ENCODE assay signal across 9 cellular contexts in genomic region chrX:154727418-154728323, GRCh38. TPM values are rescaled to one million over a fixed set of nuclear protein-coding genes. Genes with fewer than 3 reads are reported as not detected.
DNase-seq lines count a peak whose midpoint lies in the region; ATAC-seq and TF ChIP-seq lines count a peak whose summit lies in the region.
"Had no signal": no experiment of that assay in that cellular context is flagged by ENCODE, and none has a peak within 500 bp of the region (broad histone marks: within the 10 kb centered on the region; RNA-seq: fewer than 3 reads in every experiment).

No MANE protein-coding gene starts in this region.

- no peak for TF ChIP-seq POLR2A in heart left ventricle (IDR thresholded peaks at IDR 0.05)

- H3K4me1 Mint-ChIP-seq in activated T-helper 1 cell treated with anti-CD3 and anti-CD28 coated beads, Interleukin-12 subunit alpha, Interleukin-12 subunit beta, Interleukin-2, Interleukin-4 antibody, amounts not matched to agents 30 ng/mL and 10 ng/mL and 1 ng/mL, durations not matched to agents 14 hours and 24 hours and 36 hours (ENCODE audit: low read depth), result peaks cover 95% of the 10 kb centered on the region

- H3K27ac Mint-ChIP-seq in activated T-helper 1 cell treated with anti-CD3 and anti-CD28 coated beads, Interleukin-12 subunit alpha, Interleukin-12 subunit beta, Interleukin-2, Interleukin-4 antibody, amounts not matched to agents 30 ng/mL and 10 ng/mL and 1 ng/mL, durations not matched to agents 14 hours and 24 hours and 36 hours, result peak overlapping the region; percentile 73

- H3K4me1 ChIP-seq in heart left ventricle, result peaks cover 5 to 94% (median 61%) of the 10 kb centered on the region in 12 donors

- peaks cover 6% of the 10 kb centered on the region for H3K9me3 Mint-ChIP-seq in activated T-helper 1 cell treated with anti-CD3 and anti-CD28 coated beads, Interleukin-12 subunit alpha, Interleukin-12 subunit beta, Interleukin-2, Interleukin-4 antibody, amounts not matched to agents 30 ng/mL and 10 ng/mL and 1 ng/mL, durations not matched to agents 14 hours and 24 hours and 36 hours

- no peaks in the 10 kb centered on the region for H3K27me3 Mint-ChIP-seq in activated T-helper 1 cell treated with anti-CD3 and anti-CD28 coated beads, Interleukin-12 subunit alpha, Interleukin-12 subunit beta, Interleukin-2, Interleukin-4 antibody, amounts not matched to agents 30 ng/mL and 10 ng/mL and 1 ng/mL, durations not matched to agents 14 hours and 24 hours and 36 hours (ENCODE audit: insufficient read depth)

- peaks cover 32% of the 10 kb centered on the region for H3K36me3 Mint-ChIP-seq in activated T-helper 1 cell treated with anti-CD3 and anti-CD28 coated beads, Interleukin-12 subunit alpha, Interleukin-12 subunit beta, Interleukin-2, Interleukin-4 antibody, amounts not matched to agents 30 ng/mL and 10 ng/mL and 1 ng/mL, durations not matched to agents 14 hours and 24 hours and 36 hours (ENCODE audit: low read depth)

- peak; percentile 81 for DNase-seq in ELR (ENCODE audit: low read depth)
- DNase-seq in activated T-helper 1 cell treated with anti-CD3 and anti-CD28 coated beads, Interleukin-12 subunit alpha, Interleukin-12 subunit beta, Interleukin-2, Interleukin-4 antibody, amounts not matched to agents 30 ng/mL and 10 ng/mL and 1 ng/mL, durations not matched to agents 14 hours and 24 hours and 36 hours (ENCODE audit: low spot score), result no peak
- peak in 4 of 5 donors; percentile 65 to 78 (median 67) for DNase-seq in heart left ventricle
- peak; percentile 66 for DNase-seq in renal cortical epithelial cell (ENCODE audit: low read depth)
- no peak for DNase-seq in MV-4-11 (lab: John Stamatoyannopoulos, UW)
- DNase-seq: NCI-H2227 treated with DMSO at 0.1 percent for 48 hours had no signal

- ATAC-seq in heart left ventricle (peak; percentile 16 to 63 (median 44)), HG02981 (IDR thresholded peaks at IDR 0.05; ENCODE audit: unreplicated experiment) (no peak), GM18909 (IDR thresholded peaks at IDR 0.05; ENCODE audit: poor library complexity, unreplicated experiment) (no peak), HG03469 (IDR thresholded peaks at IDR 0.05; ENCODE audit: unreplicated experiment) (no peak)

- H3K27ac ChIP-seq in heart left ventricle, result peak overlapping the region; percentile 58 to 92 (median 82)

- intact Hi-C loops in activated T-helper 1 cell treated with anti-CD3 and anti-CD28 coated beads, Interleukin-12 subunit alpha, Interleukin-12 subunit beta, Interleukin-2, Interleukin-4 antibody, amounts not matched to agents 30 ng/mL and 10 ng/mL and 1 ng/mL, durations not matched to agents 14 hours and 24 hours and 36 hours (cut with micrococcal nuclease), result no loop called here
- intact Hi-C loops in heart left ventricle (cut with DNase I), result no loop called here

- WGBS in heart left ventricle, 4 donors, result 19 to 42% (median 24%) methylated on average over 6 of the region's 6 CpGs

- no peaks in the 10 kb centered on the region for H3K36me3 ChIP-seq in heart left ventricle

- TF ChIP-seq CTCF in heart left ventricle (IDR thresholded peaks at IDR 0.05), result no peak

- no peaks in the 10 kb centered on the region for H3K27me3 ChIP-seq in heart left ventricle

- H3K9me3 ChIP-seq in heart left ventricle, result no peaks in the 10 kb centered on the region

- no peak overlapping the region for H3K4me3 ChIP-seq in heart left ventricle

- H3K4me3 Mint-ChIP-seq in activated T-helper 1 cell treated with anti-CD3 and anti-CD28 coated beads, Interleukin-12 subunit alpha, Interleukin-12 subunit beta, Interleukin-2, Interleukin-4 antibody, amounts not matched to agents 30 ng/mL and 10 ng/mL and 1 ng/mL, durations not matched to agents 14 hours and 24 hours and 36 hours, result no peak overlapping the region

RNA-seq across cellular contexts. Expression of gene GAB3, which starts 23.2 kb away (rescaled TPM):
- 5.1 TPM in 2 replicates for total RNA-seq in activated T-helper 1 cell treated with anti-CD3 and anti-CD28 coated beads, Interleukin-12 subunit alpha, Interleukin-12 subunit beta, Interleukin-2, Interleukin-4 antibody, amounts not matched to agents 30 ng/mL and 10 ng/mL and 1 ng/mL, durations not matched to agents 14 hours and 24 hours and 36 hours
- total RNA-seq in heart left ventricle, result 10 to 100 TPM; 11.5 to 29.0 (median 18.6) TPM
- polyA plus RNA-seq in heart left ventricle, result 10 to 100 TPM in 1 of 2 donors, 1 to 10 TPM in 1; 7.2 to 12.3 TPM
- 0.70 and 0.87 TPM in 2 replicates for total RNA-seq in renal cortical epithelial cell

RNA-seq across cellular contexts. Expression of gene DKC1, which starts 35.0 kb away (rescaled TPM):
- 186 and 188 TPM in 2 replicates for total RNA-seq in activated T-helper 1 cell treated with anti-CD3 and anti-CD28 coated beads, Interleukin-12 subunit alpha, Interleukin-12 subunit beta, Interleukin-2, Interleukin-4 antibody, amounts not matched to agents 30 ng/mL and 10 ng/mL and 1 ng/mL, durations not matched to agents 14 hours and 24 hours and 36 hours
- total RNA-seq in heart left ventricle, result 10 to 100 TPM; 12.9 to 31.0 (median 23.6) TPM
- 10 to 100 TPM; 13.7 to 31.9 TPM for polyA plus RNA-seq in heart left ventricle
- total RNA-seq in renal cortical epithelial cell, result 40.4 and 47.8 TPM in 2 replicates

Comparison
In these comparisons a context has a peak if more than half of its experiments do, and no peak if none do; other contexts are left out.
1. DNase-seq: peak in ELR (single experiment), heart left ventricle (4 of 5) and renal cortical epithelial cell (single experiment); none in activated T-helper 1 cell treated with anti-CD3 and anti-CD28 coated beads, Interleukin-12 subunit alpha, Interleukin-12 subunit beta, Interleukin-2, Interleukin-4 antibody, amounts not matched to agents 30 ng/mL and 10 ng/mL and 1 ng/mL, durations not matched to agents 14 hours and 24 hours and 36 hours (single experiment) and MV-4-11 (single experiment).
2. ATAC-seq: peak in heart left ventricle (4 of 4); none in HG02981 (single experiment), GM18909 (single experiment) and HG03469 (single experiment).